13 cellular contexts compared by ENCODE assay signal in the genomic region with DNA sequence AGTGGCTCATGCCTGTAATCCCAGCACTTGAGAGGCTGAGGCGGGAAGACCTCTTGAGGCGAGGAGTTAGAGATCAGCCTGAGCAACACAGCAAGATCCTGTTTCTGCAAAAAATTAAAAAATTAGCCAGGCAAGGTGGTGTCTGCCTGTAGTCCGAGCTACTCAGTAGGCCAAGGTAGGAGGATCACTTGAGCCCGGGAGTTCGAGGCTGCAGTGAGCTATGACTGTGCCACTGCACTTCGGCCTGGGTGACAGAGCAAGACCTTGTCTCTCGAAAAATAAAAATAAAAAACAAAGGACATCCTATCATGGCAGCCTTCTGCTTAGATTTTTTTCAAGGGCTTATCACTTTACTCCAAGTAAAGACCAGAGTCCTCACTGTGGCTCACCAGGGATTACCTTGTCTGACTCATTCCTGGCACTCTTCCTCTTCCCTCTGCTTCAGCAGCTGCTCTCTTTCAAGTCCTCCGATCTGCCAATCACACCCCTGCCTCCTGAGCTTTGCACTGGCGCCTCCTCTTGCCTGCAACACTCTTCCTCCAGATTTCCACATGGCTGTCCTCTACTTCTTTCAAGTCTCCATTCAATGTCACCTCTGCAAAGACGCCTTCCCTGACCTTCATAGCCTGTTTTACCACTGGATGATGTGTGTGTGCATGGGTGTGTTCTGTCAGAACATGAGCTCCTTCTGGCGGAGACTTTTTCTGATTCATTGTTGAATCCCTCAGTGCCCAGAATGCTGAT. TPM values are rescaled to one million over a fixed set of nuclear protein-coding genes. Genes with fewer than 3 reads are reported as not detected.
DNase-seq lines count a peak whose midpoint lies in the region; ATAC-seq and TF ChIP-seq lines count a peak whose summit lies in the region.
"Had no signal": no experiment of that assay in that cellular context is flagged by ENCODE, and none has a peak within 500 bp of the region (broad histone marks: within the 10 kb centered on the region; RNA-seq: fewer than 3 reads in every experiment).

No MANE protein-coding gene starts in this region.

- H3K9me3 ChIP-seq in DND-41 (ENCODE audit: insufficient read depth, low read length, severe bottlenecking) (no peaks in the 10 kb centered on the region), mesodermal cell (ENCODE audit: control insufficient read depth, low read length) (no peaks in the 10 kb centered on the region)

- H3K4me3 ChIP-seq in DND-41 (ENCODE audit: low read depth in 1 of 2, low read length in 2 of 2), result no peak overlapping the region
- no peak overlapping the region for H3K4me3 ChIP-seq in NB4 (ENCODE audit: low read depth, low read length)
- no peak overlapping the region for H3K4me3 ChIP-seq in brain microvascular endothelial cell (ENCODE audit: low read depth, low read length)
- no peak overlapping the region for H3K4me3 ChIP-seq in mesodermal cell (ENCODE audit: extremely low read depth, insufficient read depth, low read length, poor library complexity, severe bottlenecking)
- H3K4me3 ChIP-seq: dorsolateral prefrontal cortex, lung had no signal

- DNase-seq in DND-41 (peak; percentile 17), NB4 (ENCODE audit: low read depth) (peak; percentile 4), brain microvascular endothelial cell (peak; percentile 19), T-helper 1 cell (no peak), NCI-H1930 (lab: John Stamatoyannopoulos, UW) (no peak)
- DNase-seq: activated CD8-positive, alpha-beta T cell treated with anti-CD3 and anti-CD28 coated beads for 36 hours; DMS79 treated with DMSO at 0.1 percent for 48 hours; substantia nigra had no signal

- H3K27me3 ChIP-seq in DND-41 (ENCODE audit: insufficient read depth, low read length, poor library complexity) (no peaks in the 10 kb centered on the region), brain microvascular endothelial cell (replicated peaks) (no peaks in the 10 kb centered on the region)
- H3K27me3 ChIP-seq: dorsolateral prefrontal cortex had no signal

- TF ChIP-seq POLR2A in NB4 (IDR thresholded peaks at IDR 0.05; ENCODE audit: extremely low read depth, insufficient read length), result no peak

- no peak overlapping the region for H3K4me2 ChIP-seq in DND-41 (ENCODE audit: insufficient read depth, low read length)

- H3K4me1 ChIP-seq in DND-41 (ENCODE audit: insufficient read depth, low read length) (no peaks in the 10 kb centered on the region), mesodermal cell (ENCODE audit: control insufficient read depth, insufficient read depth, low read length, poor library complexity, severe bottlenecking) (peaks cover 9% of the 10 kb centered on the region)

- H4K20me1 ChIP-seq in DND-41 (ENCODE audit: insufficient read depth, low read length), result no peaks in the 10 kb centered on the region

- H3K36me3 ChIP-seq in DND-41 (ENCODE audit: insufficient read depth, low read length), result no peaks in the 10 kb centered on the region
- H3K36me3 ChIP-seq in brain microvascular endothelial cell (replicated peaks), result no peaks in the 10 kb centered on the region
- no peaks in the 10 kb centered on the region for H3K36me3 ChIP-seq in mesodermal cell (ENCODE audit: control insufficient read depth, insufficient read depth, low read length)

- no peaks in the 10 kb centered on the region for H3K79me2 ChIP-seq in DND-41 (ENCODE audit: insufficient read depth, low read length)

- H3K27ac ChIP-seq in DND-41 (ENCODE audit: low read length) (no peak overlapping the region), brain microvascular endothelial cell (no peak overlapping the region), mesodermal cell (ENCODE audit: low read depth, low read length, severe bottlenecking) (peak overlapping the region; percentile 30)

- no peak for TF ChIP-seq CTCF in DND-41 (IDR thresholded peaks at IDR 0.05; ENCODE audit: borderline replicate concordance, extremely low read depth, low read length, poor library complexity, severe bottlenecking)
- TF ChIP-seq CTCF in NB4 (IDR thresholded peaks at IDR 0.05; ENCODE audit: low read depth, low read length), result no peak
- peak; percentile 14 for TF ChIP-seq CTCF in brain microvascular endothelial cell (IDR thresholded peaks at IDR 0.05; ENCODE audit: low read depth, low read length, missing control alignments)

- in situ Hi-C loops in brain microvascular endothelial cell (cut with HindIII; ENCODE audit: low pct_ligation_motif_present, low sequenced_read_pairs), result no loop called here

- peak; percentile 50; the same call in 2 of the 3 replicates for ATAC-seq in DND-41 (ENCODE audit: insufficient read depth, low read depth)
- ATAC-seq in HG03196 (IDR thresholded peaks at IDR 0.05; ENCODE audit: unreplicated experiment), result no peak
- no peak for ATAC-seq in GM21381 (IDR thresholded peaks at IDR 0.05; ENCODE audit: unreplicated experiment)
- ATAC-seq: activated CD8-positive, alpha-beta T cell treated with anti-CD3 and anti-CD28 coated beads for 36 hours had no signal

- no peak overlapping the region for H2AFZ ChIP-seq in DND-41 (ENCODE audit: low read depth, low read length)

- no peak overlapping the region for H3K9ac ChIP-seq in DND-41 (ENCODE audit: low read depth, low read length)

- WGBS in mesodermal cell (ENCODE audit: insufficient coverage in 2 of 2), 2 experiments, result 87 to 92% methylated on average over 9 to 10 of the region's 11 CpGs

RNA-seq across cellular contexts. Expression of gene PRTFDC1, which starts 7.7 kb away (rescaled TPM):
- polyA plus RNA-seq in mesodermal cell (2013, experiment 1 of 2), result 15.0 TPM
- polyA plus RNA-seq in mesodermal cell (2013, experiment 2 of 2), result 19.9 TPM

Comparison
In these comparisons a context has a peak if more than half of its experiments do, and no peak if none do; other contexts are left out.
1. DNase-seq: peak in DND-41 (single experiment), NB4 (single experiment) and brain microvascular endothelial cell (single experiment); none in T-helper 1 cell (0 of 5) and NCI-H1930 (0 of 2).